ENCODE assay signal across 15 cellular contexts in the genomic region with DNA sequence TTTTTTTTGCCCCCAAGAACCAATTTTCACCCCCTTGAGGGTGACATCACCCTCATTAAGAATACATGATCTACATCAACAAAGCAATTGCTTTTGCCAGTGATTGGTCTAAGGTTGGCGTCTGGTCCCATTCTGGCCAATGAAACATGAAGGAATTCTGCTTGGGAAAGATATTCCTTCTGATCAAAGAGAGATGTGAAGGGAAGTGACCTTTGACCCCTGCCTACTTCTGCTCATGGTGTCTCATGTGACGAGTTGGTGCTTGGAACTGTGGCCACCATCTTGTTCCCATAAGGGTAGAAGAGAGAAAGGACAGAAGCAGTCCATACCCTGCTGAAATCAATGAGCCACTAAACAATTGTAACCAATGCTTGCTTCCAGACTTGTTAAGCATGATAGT.
"Had no signal": no experiment of that assay in that cellular context is flagged by ENCODE, and none has a peak within 500 bp of the region (broad histone marks: within the 10 kb centered on the region; RNA-seq: fewer than 3 reads in every experiment).

No MANE protein-coding gene starts in this region.

- H3K27me3 ChIP-seq: adrenal gland, colonic mucosa, esophagus muscularis mucosa, hepatocyte, upper lobe of left lung had no signal

- FAIRE-seq: keratinocyte had no signal

- H3K36me3 ChIP-seq: adrenal gland, colonic mucosa, esophagus muscularis mucosa, upper lobe of left lung had no signal

- H3K4me3 Mint-ChIP-seq: naive B cell had no signal

- DNase-seq: activated CD4-positive, alpha-beta T cell treated with anti-CD3 and anti-CD28 coated beads for 1 hour; adrenal gland; colonic mucosa; naive B cell; nucleus accumbens; stimulated activated CD4-positive, alpha-beta T cell treated with anti-CD3 and anti-CD28 coated beads, Interleukin-15, amount 100 ng/mL, for 24 hours; stimulated activated CD4-positive, alpha-beta T cell treated with anti-CD3 and anti-CD28 coated beads, Interleukin-4, amount 100 ng/mL, for 24 hours; stimulated activated CD8-positive, alpha-beta memory T cell treated with anti-CD3 and anti-CD28 coated beads, Interleukin-4, amount 100 ng/mL, for 48 hours; SW 1271; upper lobe of left lung had no signal

- H3K9me3 ChIP-seq: adrenal gland, colonic mucosa, esophagus muscularis mucosa, upper lobe of left lung had no signal

- H3K4me3 ChIP-seq: adrenal gland, colonic mucosa, esophagus muscularis mucosa, hepatocyte, upper lobe of left lung had no signal

- H3K27me3 Mint-ChIP-seq: naive B cell; stimulated activated naive CD8-positive, alpha-beta T cell treated with anti-CD3 and anti-CD28 coated beads, Interleukin-15, amount 100 ng/mL, for 72 hours had no signal

- ATAC-seq: left lobe of liver had no signal
